19 cellular contexts compared by ENCODE assay signal in genomic region chr7:158281441-158281840, GRCh38.
"Had no signal": no experiment of that assay in that cellular context is flagged by ENCODE, and none has a peak within 500 bp of the region (broad histone marks: within the 10 kb centered on the region; RNA-seq: fewer than 3 reads in every experiment).

No MANE protein-coding gene starts in this region.

- H3K27me3 Mint-ChIP-seq: activated CD4-positive, alpha-beta memory T cell treated with anti-CD3 and anti-CD28 coated beads, Interleukin-2, amount 10 ng/mL, durations not matched to agents 7 days and 5 days; activated CD4-positive, alpha-beta T cell treated with anti-CD3 and anti-CD28 coated beads, Interleukin-2, amount 10 ng/mL, durations not matched to agents 7 days and 5 days; activated naive CD4-positive, alpha-beta T cell treated with anti-CD3 and anti-CD28 coated beads, Interleukin-2, amount 50 U/mL, for 24 hours; activated T-cell treated with anti-CD3 and anti-CD28 coated beads, Interleukin-2, amount 50 U/mL, for 24 hours; stimulated activated naive CD8-positive, alpha-beta T cell treated with anti-CD3 and anti-CD28 coated beads, Interleukin-15, Interleukin-2, amounts not matched to agents 100 ng/mL and 50 ng/mL, for 24 hours had no signal

- H3K36me3 Mint-ChIP-seq: activated naive CD4-positive, alpha-beta T cell treated with anti-CD3 and anti-CD28 coated beads, Interleukin-2, amount 50 U/mL, for 24 hours; stimulated activated effector memory CD8-positive, alpha-beta T cell treated with anti-CD3 and anti-CD28 coated beads, Interleukin-12 subunit alpha, Interleukin-12 subunit beta, amount 100 ng/mL, for 72 hours had no signal

- H3K27me3 ChIP-seq: neutrophil, pancreas had no signal

- H3K4me1 ChIP-seq: pancreas, prostate gland had no signal

- H3K4me3 ChIP-seq: pancreas, prostate gland had no signal

- H3K4me3 Mint-ChIP-seq: activated CD4-positive, alpha-beta memory T cell treated with anti-CD3 and anti-CD28 coated beads, Interleukin-2, amount 10 ng/mL, durations not matched to agents 7 days and 5 days; activated CD4-positive, alpha-beta T cell treated with anti-CD3 and anti-CD28 coated beads, Interleukin-2, amount 10 ng/mL, durations not matched to agents 7 days and 5 days; activated naive CD4-positive, alpha-beta T cell treated with anti-CD3 and anti-CD28 coated beads, Interleukin-2, amount 50 U/mL, for 24 hours; activated T-cell treated with anti-CD3 and anti-CD28 coated beads, Interleukin-2, amount 50 U/mL, for 24 hours; nephron; stimulated activated effector memory CD8-positive, alpha-beta T cell treated with anti-CD3 and anti-CD28 coated beads, Interleukin-12 subunit alpha, Interleukin-12 subunit beta, amount 100 ng/mL, for 72 hours; stimulated activated naive CD8-positive, alpha-beta T cell treated with anti-CD3 and anti-CD28 coated beads, Interleukin-15, Interleukin-2, amounts not matched to agents 100 ng/mL and 50 ng/mL, for 24 hours; WTC11 had no signal

- H3K4me1 Mint-ChIP-seq: activated CD4-positive, alpha-beta memory T cell treated with anti-CD3 and anti-CD28 coated beads, Interleukin-2, amount 10 ng/mL, durations not matched to agents 7 days and 5 days; activated CD4-positive, alpha-beta T cell treated with anti-CD3 and anti-CD28 coated beads, Interleukin-2, amount 10 ng/mL, durations not matched to agents 7 days and 5 days; activated naive CD4-positive, alpha-beta T cell treated with anti-CD3 and anti-CD28 coated beads, Interleukin-2, amount 50 U/mL, for 24 hours; nephron; stimulated activated effector memory CD8-positive, alpha-beta T cell treated with anti-CD3 and anti-CD28 coated beads, Interleukin-12 subunit alpha, Interleukin-12 subunit beta, amount 100 ng/mL, for 72 hours; WTC11 had no signal

- H3K27ac ChIP-seq: neutrophil, pancreas, prostate gland had no signal

- H3K9me3 Mint-ChIP-seq: stimulated activated naive CD8-positive, alpha-beta T cell treated with anti-CD3 and anti-CD28 coated beads, Interleukin-15, Interleukin-2, amounts not matched to agents 100 ng/mL and 50 ng/mL, for 24 hours had no signal

- H3K9me3 ChIP-seq: neutrophil, pancreas, prostate gland had no signal

- H3K27ac Mint-ChIP-seq: activated CD4-positive, alpha-beta memory T cell treated with anti-CD3 and anti-CD28 coated beads, Interleukin-2, amount 10 ng/mL, durations not matched to agents 7 days and 5 days; activated CD4-positive, alpha-beta T cell treated with anti-CD3 and anti-CD28 coated beads, Interleukin-2, amount 10 ng/mL, durations not matched to agents 7 days and 5 days; activated naive CD4-positive, alpha-beta T cell treated with anti-CD3 and anti-CD28 coated beads, Interleukin-2, amount 50 U/mL, for 24 hours; activated T-cell treated with anti-CD3 and anti-CD28 coated beads, Interleukin-2, amount 50 U/mL, for 24 hours; nephron; stimulated activated effector memory CD8-positive, alpha-beta T cell treated with anti-CD3 and anti-CD28 coated beads, Interleukin-12 subunit alpha, Interleukin-12 subunit beta, amount 100 ng/mL, for 72 hours; stimulated activated naive CD8-positive, alpha-beta T cell treated with anti-CD3 and anti-CD28 coated beads, Interleukin-15, Interleukin-2, amounts not matched to agents 100 ng/mL and 50 ng/mL, for 24 hours; WTC11 had no signal

- DNase-seq: activated CD4-positive, alpha-beta memory T cell treated with anti-CD3 and anti-CD28 coated beads, Interleukin-2, amount 10 ng/mL, durations not matched to agents 7 days and 5 days; activated CD4-positive, alpha-beta T cell treated with anti-CD3 and anti-CD28 coated beads for 1 hour; activated CD4-positive, alpha-beta T cell treated with anti-CD3 and anti-CD28 coated beads, Interleukin-2, amount 10 ng/mL, durations not matched to agents 7 days and 5 days; activated CD8-positive, alpha-beta memory T cell treated with anti-CD3 and anti-CD28 coated beads, Interleukin-2, amount 50 U/mL, for 48 hours; activated T-cell treated with anti-CD3 and anti-CD28 coated beads, Interleukin-2, amount 50 U/mL, for 24 hours; anterior cingulate cortex; effector memory CD4-positive, alpha-beta T cell; left cardiac atrium; mesenchymal stem cell; substantia nigra; T-helper 2 cell had no signal

- H3K36me3 ChIP-seq: neutrophil, pancreas, prostate gland had no signal
